In the genomic region with DNA sequence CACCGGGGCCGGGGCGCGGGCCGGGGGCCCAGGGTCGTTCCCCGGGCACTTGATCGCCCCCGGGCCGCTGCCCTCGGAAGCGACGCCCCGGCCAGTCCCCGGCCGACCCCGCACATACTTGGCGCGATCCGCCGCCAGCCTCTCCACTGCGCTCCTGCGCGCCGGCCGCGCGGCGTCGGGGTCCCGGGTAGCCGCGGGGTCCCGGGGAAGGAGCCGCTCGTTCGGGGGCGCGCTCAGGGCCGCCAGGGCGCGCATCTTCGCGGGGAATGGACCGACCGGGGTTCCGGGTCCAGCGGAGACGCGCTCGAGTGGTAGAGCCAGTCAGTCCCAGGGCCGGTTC, we compare ENCODE assay signal across 9 cellular contexts. TPM values are rescaled to one million over a fixed set of nuclear protein-coding genes. Genes with fewer than 3 reads are reported as not detected.
DNase-seq lines count a peak whose midpoint lies in the region; ATAC-seq and TF ChIP-seq lines count a peak whose summit lies in the region.
"Had no signal": no experiment of that assay in that cellular context is flagged by ENCODE, and none has a peak within 500 bp of the region (broad histone marks: within the 10 kb centered on the region; RNA-seq: fewer than 3 reads in every experiment).

No MANE protein-coding gene starts in this region.

- H3K27ac ChIP-seq in KOPT-K1 (ENCODE audit: low read depth, low read length, poor library complexity, severe bottlenecking) (peak overlapping the region; percentile 73), liver (ENCODE audit: low read depth in 1 of 2, low read length in 2 of 2) (peak overlapping the region; percentile 97 to 99), suprapubic skin (peak overlapping the region; percentile 52)

- H3K4me3 ChIP-seq in liver (ENCODE audit: low read depth in 1 of 3, low read length in 3 of 3) (peak overlapping the region; percentile 91 to 92 (median 91)), suprapubic skin (peak overlapping the region; percentile 72)

- H3K4me1 ChIP-seq in liver (ENCODE audit: control insufficient read depth in 4 of 4, insufficient read depth in 4 of 4, low read length in 3 of 4) (peaks cover 10 to 43% (median 35%) of the 10 kb centered on the region in 4 donors), suprapubic skin (peaks cover 36% of the 10 kb centered on the region)

- H3K9me3 ChIP-seq in KOPT-K1 (ENCODE audit: insufficient read depth, low read length, poor library complexity, severe bottlenecking) (no peaks in the 10 kb centered on the region), liver (ENCODE audit: control insufficient read depth in 4 of 4, low read length in 3 of 4) (no peaks in the 10 kb centered on the region), suprapubic skin (no peaks in the 10 kb centered on the region)

- H3K27me3 Mint-ChIP-seq in central memory CD8-positive, alpha-beta T cell = peaks cover 79% of the 10 kb centered on the region

- no peak for TF ChIP-seq RAD21 in liver (IDR thresholded peaks at IDR 0.05)

- TF ChIP-seq POLR2A in suprapubic skin (IDR thresholded peaks at IDR 0.05) = no peak

- WGBS in liver = 3% methylated on average over 52 of the region's 52 CpGs
- WGBS in suprapubic skin = no CpG with 5 or more reads among the region's 52 CpGs

- DNase-seq in central memory CD8-positive, alpha-beta T cell (ENCODE audit: low spot score in 2 of 2) = no peak
- DNase-seq in suprapubic skin (ENCODE audit: low spot score in 2 of 2) = no peak
- DNase-seq in SKM-1 treated with dmso at 0.1 percent for 144 hours (lab: John Stamatoyannopoulos, UW; ENCODE audit: unreplicated experiment) = no peak
- DNase-seq in GM19238 (ENCODE audit: insufficient read length, low spot score) = no peak
- DNase-seq in NCI-H2107 treated with DMSO at 0.1 percent for 48 hours (lab: John Stamatoyannopoulos, UW; ENCODE audit: unreplicated experiment) = no peak

- peak; percentile 16 for ATAC-seq in central memory CD8-positive, alpha-beta T cell (replicated peaks; ENCODE audit: extremely low read depth, poor library complexity, severe bottlenecking)

- no peak overlapping the region for H3K27ac Mint-ChIP-seq in central memory CD8-positive, alpha-beta T cell (ENCODE audit: low read depth)

- peak overlapping the region; percentile 64 for H3K4me3 Mint-ChIP-seq in central memory CD8-positive, alpha-beta T cell

- H3K36me3 ChIP-seq in KOPT-K1 (ENCODE audit: insufficient read depth, low read length) = no peaks in the 10 kb centered on the region
- H3K36me3 ChIP-seq in liver (ENCODE audit: control insufficient read depth in 4 of 4, insufficient read depth in 3 of 4, low read depth in 1 of 4, low read length in 3 of 4) = peaks cover 0 to 6% (median under 1%) of the 10 kb centered on the region in 4 donors
- H3K36me3 ChIP-seq in suprapubic skin = no peaks in the 10 kb centered on the region

- peaks cover 2% of the 10 kb centered on the region for H3K36me3 Mint-ChIP-seq in central memory CD8-positive, alpha-beta T cell (ENCODE audit: insufficient read depth)

- H3K4me1 Mint-ChIP-seq in central memory CD8-positive, alpha-beta T cell = peaks cover 18% of the 10 kb centered on the region

- no peaks in the 10 kb centered on the region for H3K9me3 Mint-ChIP-seq in central memory CD8-positive, alpha-beta T cell
- H3K9me3 Mint-ChIP-seq: neural crest cell had no signal

- H3K9ac ChIP-seq in liver (ENCODE audit: low read depth in 1 of 2, low read length in 2 of 2) = peak overlapping the region; percentile 41 to 60

- TF ChIP-seq EP300 in suprapubic skin (IDR thresholded peaks at IDR 0.05) = no peak

- no peaks in the 10 kb centered on the region for H3K27me3 ChIP-seq in liver (ENCODE audit: control insufficient read depth in 4 of 4, insufficient read depth in 4 of 4, low read length in 3 of 4)
- H3K27me3 ChIP-seq in suprapubic skin = peaks cover 32% of the 10 kb centered on the region

- no peak for TF ChIP-seq CTCF in liver (IDR thresholded peaks at IDR 0.05; ENCODE audit: low read depth, low read length, missing input control)
- no peak for TF ChIP-seq CTCF in suprapubic skin (IDR thresholded peaks at IDR 0.05)

TF ChIP-seq in liver, 16 proteins besides CTCF, POLR2A, EP300 and RAD21:
- TF ChIP-seq FOXA2 (IDR thresholded peaks at IDR 0.05) (no peak), TAF1 (conservative IDR thresholded peaks at IDR 0.05) (no peak), JUND (IDR thresholded peaks at IDR 0.05) (no peak), GABPA (IDR thresholded peaks at IDR 0.05 in 1 of 2, conservative IDR thresholded peaks at IDR 0.05 in 1 of 2) (no peak), HNF4A (conservative IDR thresholded peaks at IDR 0.05) (no peak), RXRA (IDR thresholded peaks at IDR 0.05) (no peak), SP1 (IDR thresholded peaks at IDR 0.05) (no peak)
- TF ChIP-seq, protein P1, sequence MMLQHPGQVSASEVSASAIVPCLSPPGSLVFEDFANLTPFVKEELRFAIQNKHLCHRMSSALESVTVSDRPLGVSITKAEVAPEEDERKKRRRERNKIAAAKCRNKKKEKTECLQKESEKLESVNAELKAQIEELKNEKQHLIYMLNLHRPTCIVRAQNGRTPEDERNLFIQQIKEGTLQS (IDR thresholded peaks at IDR 0.05) = no peak
- TF ChIP-seq, protein P2, sequence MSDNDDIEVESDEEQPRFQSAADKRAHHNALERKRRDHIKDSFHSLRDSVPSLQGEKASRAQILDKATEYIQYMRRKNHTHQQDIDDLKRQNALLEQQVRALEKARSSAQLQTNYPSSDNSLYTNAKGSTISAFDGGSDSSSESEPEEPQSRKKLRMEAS (IDR thresholded peaks at IDR 0.05) = no peak

RNA-seq across cellular contexts. Expression of a gene that starts 0.2 kb away (rescaled TPM):
- total RNA-seq in liver = 10 to 100 TPM in 1 of 2 donors, 1 to 10 TPM in 1; 5.0 to 18.2 TPM
- 1 to 10 TPM; 4.8 to 4.9 TPM for polyA plus RNA-seq in liver
- 10 to 100 TPM; 10.7 to 22.0 (median 17.6) TPM for total RNA-seq in suprapubic skin
- total RNA-seq: RPMI7951 had no signal
